ENCODE assay signal across 2 cellular contexts in the genomic region with DNA sequence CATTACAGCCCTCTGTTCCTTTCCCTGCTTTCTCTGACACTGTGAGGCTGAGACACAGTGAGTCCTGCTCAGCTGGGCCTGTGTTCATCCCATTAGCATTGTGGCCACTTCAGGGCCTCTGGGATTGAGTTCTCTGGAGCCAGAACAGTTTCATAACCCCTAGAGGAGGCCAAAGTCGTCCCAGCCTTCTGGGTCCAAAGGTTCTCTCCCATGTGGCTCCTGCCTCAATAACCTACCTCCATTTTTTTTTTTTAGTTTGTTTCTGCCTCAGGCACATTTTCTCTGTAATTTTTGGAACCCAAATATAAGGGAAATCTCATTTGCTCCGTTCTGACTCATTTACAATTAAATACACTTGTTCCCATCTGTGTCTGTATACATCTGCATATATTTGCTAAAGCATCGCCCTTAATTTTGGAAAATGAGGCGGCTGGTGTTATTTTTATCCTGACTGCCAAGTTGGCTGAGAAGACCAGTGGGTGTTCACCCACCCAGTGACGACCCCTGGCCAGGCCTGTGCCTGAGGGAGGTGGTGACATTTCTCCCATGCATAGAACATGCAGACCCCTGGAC.
TF ChIP-seq lines count a peak whose summit lies in the region.

No MANE protein-coding gene starts in this region.

TF ChIP-seq in GM23338, 12 proteins besides CTCF, POLR2A, EP300 and RAD21 (continued from another document):
- TF ChIP-seq, protein P1, sequence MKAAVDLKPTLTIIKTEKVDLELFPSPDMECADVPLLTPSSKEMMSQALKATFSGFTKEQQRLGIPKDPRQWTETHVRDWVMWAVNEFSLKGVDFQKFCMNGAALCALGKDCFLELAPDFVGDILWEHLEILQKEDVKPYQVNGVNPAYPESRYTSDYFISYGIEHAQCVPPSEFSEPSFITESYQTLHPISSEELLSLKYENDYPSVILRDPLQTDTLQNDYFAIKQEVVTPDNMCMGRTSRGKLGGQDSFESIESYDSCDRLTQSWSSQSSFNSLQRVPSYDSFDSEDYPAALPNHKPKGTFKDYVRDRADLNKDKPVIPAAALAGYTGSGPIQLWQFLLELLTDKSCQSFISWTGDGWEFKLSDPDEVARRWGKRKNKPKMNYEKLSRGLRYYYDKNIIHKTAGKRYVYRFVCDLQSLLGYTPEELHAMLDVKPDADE (IDR thresholded peaks at IDR 0.05), result no peak

TF ChIP-seq in K562, 482 proteins besides CTCF, POLR2A, EP300 and RAD21 (continued from another document):
- TF ChIP-seq, protein P2, sequence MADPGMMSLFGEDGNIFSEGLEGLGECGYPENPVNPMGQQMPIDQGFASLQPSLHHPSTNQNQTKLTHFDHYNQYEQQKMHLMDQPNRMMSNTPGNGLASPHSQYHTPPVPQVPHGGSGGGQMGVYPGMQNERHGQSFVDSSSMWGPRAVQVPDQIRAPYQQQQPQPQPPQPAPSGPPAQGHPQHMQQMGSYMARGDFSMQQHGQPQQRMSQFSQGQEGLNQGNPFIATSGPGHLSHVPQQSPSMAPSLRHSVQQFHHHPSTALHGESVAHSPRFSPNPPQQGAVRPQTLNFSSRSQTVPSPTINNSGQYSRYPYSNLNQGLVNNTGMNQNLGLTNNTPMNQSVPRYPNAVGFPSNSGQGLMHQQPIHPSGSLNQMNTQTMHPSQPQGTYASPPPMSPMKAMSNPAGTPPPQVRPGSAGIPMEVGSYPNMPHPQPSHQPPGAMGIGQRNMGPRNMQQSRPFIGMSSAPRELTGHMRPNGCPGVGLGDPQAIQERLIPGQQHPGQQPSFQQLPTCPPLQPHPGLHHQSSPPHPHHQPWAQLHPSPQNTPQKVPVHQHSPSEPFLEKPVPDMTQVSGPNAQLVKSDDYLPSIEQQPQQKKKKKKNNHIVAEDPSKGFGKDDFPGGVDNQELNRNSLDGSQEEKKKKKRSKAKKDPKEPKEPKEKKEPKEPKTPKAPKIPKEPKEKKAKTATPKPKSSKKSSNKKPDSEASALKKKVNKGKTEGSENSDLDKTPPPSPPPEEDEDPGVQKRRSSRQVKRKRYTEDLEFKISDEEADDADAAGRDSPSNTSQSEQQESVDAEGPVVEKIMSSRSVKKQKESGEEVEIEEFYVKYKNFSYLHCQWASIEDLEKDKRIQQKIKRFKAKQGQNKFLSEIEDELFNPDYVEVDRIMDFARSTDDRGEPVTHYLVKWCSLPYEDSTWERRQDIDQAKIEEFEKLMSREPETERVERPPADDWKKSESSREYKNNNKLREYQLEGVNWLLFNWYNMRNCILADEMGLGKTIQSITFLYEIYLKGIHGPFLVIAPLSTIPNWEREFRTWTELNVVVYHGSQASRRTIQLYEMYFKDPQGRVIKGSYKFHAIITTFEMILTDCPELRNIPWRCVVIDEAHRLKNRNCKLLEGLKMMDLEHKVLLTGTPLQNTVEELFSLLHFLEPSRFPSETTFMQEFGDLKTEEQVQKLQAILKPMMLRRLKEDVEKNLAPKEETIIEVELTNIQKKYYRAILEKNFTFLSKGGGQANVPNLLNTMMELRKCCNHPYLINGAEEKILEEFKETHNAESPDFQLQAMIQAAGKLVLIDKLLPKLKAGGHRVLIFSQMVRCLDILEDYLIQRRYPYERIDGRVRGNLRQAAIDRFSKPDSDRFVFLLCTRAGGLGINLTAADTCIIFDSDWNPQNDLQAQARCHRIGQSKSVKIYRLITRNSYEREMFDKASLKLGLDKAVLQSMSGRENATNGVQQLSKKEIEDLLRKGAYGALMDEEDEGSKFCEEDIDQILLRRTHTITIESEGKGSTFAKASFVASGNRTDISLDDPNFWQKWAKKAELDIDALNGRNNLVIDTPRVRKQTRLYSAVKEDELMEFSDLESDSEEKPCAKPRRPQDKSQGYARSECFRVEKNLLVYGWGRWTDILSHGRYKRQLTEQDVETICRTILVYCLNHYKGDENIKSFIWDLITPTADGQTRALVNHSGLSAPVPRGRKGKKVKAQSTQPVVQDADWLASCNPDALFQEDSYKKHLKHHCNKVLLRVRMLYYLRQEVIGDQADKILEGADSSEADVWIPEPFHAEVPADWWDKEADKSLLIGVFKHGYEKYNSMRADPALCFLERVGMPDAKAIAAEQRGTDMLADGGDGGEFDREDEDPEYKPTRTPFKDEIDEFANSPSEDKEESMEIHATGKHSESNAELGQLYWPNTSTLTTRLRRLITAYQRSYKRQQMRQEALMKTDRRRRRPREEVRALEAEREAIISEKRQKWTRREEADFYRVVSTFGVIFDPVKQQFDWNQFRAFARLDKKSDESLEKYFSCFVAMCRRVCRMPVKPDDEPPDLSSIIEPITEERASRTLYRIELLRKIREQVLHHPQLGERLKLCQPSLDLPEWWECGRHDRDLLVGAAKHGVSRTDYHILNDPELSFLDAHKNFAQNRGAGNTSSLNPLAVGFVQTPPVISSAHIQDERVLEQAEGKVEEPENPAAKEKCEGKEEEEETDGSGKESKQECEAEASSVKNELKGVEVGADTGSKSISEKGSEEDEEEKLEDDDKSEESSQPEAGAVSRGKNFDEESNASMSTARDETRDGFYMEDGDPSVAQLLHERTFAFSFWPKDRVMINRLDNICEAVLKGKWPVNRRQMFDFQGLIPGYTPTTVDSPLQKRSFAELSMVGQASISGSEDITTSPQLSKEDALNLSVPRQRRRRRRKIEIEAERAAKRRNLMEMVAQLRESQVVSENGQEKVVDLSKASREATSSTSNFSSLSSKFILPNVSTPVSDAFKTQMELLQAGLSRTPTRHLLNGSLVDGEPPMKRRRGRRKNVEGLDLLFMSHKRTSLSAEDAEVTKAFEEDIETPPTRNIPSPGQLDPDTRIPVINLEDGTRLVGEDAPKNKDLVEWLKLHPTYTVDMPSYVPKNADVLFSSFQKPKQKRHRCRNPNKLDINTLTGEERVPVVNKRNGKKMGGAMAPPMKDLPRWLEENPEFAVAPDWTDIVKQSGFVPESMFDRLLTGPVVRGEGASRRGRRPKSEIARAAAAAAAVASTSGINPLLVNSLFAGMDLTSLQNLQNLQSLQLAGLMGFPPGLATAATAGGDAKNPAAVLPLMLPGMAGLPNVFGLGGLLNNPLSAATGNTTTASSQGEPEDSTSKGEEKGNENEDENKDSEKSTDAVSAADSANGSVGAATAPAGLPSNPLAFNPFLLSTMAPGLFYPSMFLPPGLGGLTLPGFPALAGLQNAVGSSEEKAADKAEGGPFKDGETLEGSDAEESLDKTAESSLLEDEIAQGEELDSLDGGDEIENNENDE (IDR thresholded peaks at IDR 0.05; ENCODE audit: low read depth, low read length), result no peak
